9 cellular contexts compared by ENCODE assay signal in the genomic region with DNA sequence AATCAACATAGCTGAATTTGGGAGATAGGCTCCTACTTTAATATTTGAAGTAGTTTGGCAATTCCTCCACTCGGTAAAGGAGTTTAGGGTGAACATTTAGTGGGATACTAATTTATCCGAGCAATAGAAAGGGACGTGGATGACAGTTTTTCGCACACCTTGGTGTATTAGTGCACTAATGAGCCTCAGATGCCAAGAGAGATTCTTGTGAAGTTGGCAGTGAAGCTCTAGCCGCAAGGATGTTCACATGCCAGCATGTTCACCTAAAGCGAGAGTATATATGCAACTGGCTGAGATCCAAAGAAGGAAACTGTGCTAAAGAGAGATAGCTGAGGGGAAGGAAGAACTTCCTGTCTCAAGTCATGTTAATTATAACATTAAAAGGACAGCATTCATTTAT. TPM values are rescaled to one million over a fixed set of nuclear protein-coding genes. Genes with fewer than 3 reads are reported as not detected.
A peak's percentile ranks its signal among the peaks of the same experiment; 100 is the strongest.
DNase-seq lines count a peak whose midpoint lies in the region; ATAC-seq, FAIRE-seq and TF ChIP-seq lines count a peak whose summit lies in the region.
"Had no signal": no experiment of that assay in that cellular context is flagged by ENCODE, and none has a peak within 500 bp of the region (broad histone marks: within the 10 kb centered on the region; RNA-seq: fewer than 3 reads in every experiment).

No MANE protein-coding gene starts in this region.

- H3K4me1 Mint-ChIP-seq in T-helper 17 cell = peaks cover 66% of the 10 kb centered on the region

- TF ChIP-seq CTCF in endothelial cell of umbilical vein (IDR thresholded peaks at IDR 0.05; ENCODE audit: extremely low read depth in 1 of 2, insufficient read depth in 1 of 2, low read depth in 1 of 2, low read length in 2 of 2) = no peak
- no peak for TF ChIP-seq CTCF in upper lobe of left lung (IDR thresholded peaks at IDR 0.05)

- H3K27ac Mint-ChIP-seq in T-helper 17 cell = peak overlapping the region; percentile 90

- H3K27ac ChIP-seq in endothelial cell of umbilical vein (ENCODE audit: insufficient read depth, low read depth, low read length) (peak overlapping the region; percentile 90), upper lobe of left lung (peak overlapping the region; percentile 9 to 75 (median 52)), aorta (ENCODE audit: low read depth in 1 of 2, low read length in 2 of 2) (peak overlapping the region in 1 of 2 donors; percentile 3), substantia nigra (ENCODE audit: low read depth, low read length, poor library complexity, severe bottlenecking) (no peak overlapping the region)

- TF ChIP-seq POLR2A in endothelial cell of umbilical vein (IDR thresholded peaks at IDR 0.05; ENCODE audit: low read depth, low read length) = peak; percentile 41
- TF ChIP-seq POLR2A in upper lobe of left lung (IDR thresholded peaks at IDR 0.05) = no peak

- BruUV-seq in endothelial cell of umbilical vein (replicated peaks; lab: Mats Ljungman, UMichigan) = TSS peak; percentile 63

- no peaks in the 10 kb centered on the region for H3K27me3 Mint-ChIP-seq in T-helper 17 cell

- H2AFZ ChIP-seq in endothelial cell of umbilical vein (ENCODE audit: low read depth, low read length) = no peak overlapping the region

- DNase-seq in left cardiac atrium (no peak), cardiac septum (ENCODE audit: low spot score) (no peak), T-helper 17 cell (no peak), endothelial cell of umbilical vein (ENCODE audit: low read depth, low spot score) (peak; percentile 89), upper lobe of left lung (no peak), aorta (no peak), substantia nigra (lab: John Stamatoyannopoulos, UW) (no peak)
- DNase-seq: NCI-H1105 treated with DMSO at 0.1 percent for 48 hours had no signal

- no peaks in the 10 kb centered on the region for H4K20me1 ChIP-seq in endothelial cell of umbilical vein (replicated peaks; ENCODE audit: control insufficient read depth, extremely low read depth, insufficient read depth, low read length)

- no peak for TF ChIP-seq EP300 in upper lobe of left lung (IDR thresholded peaks at IDR 0.05)

- H3K4me2 ChIP-seq in endothelial cell of umbilical vein (ENCODE audit: insufficient read depth, low read length) = peak overlapping the region; percentile 64

- 50 to 54% methylated on average over 6 of the region's 6 CpGs for WGBS in upper lobe of left lung, 2 donors
- WGBS in aorta, 2 donors = 84 to 87% methylated on average over 6 of the region's 6 CpGs

- POLR2A ChIA-PET in endothelial cell of umbilical vein (lab: Charles Lee) = interaction anchor here (1.2 kb wide), 1 partner anchor 59 kb away, joined by 5 read pairs; a partner anchor contains a TSS

- CTCF ChIA-PET in endothelial cell of umbilical vein (lab: Charles Lee) = interaction anchor here (1.2 to 3.4 kb wide), 6 partner anchors 10 to 622 kb away, joined by 3 to 14 read pairs (median 9); no protein-coding TSS in a partner anchor

- H3K4me1 ChIP-seq in endothelial cell of umbilical vein (ENCODE audit: control insufficient read depth, extremely low read depth, insufficient read depth, low read length) (peaks cover 79% of the 10 kb centered on the region), upper lobe of left lung (peaks cover 55 to 71% (median 65%) of the 10 kb centered on the region in 4 donors), aorta (ENCODE audit: control insufficient read depth in 1 of 2, insufficient read depth in 2 of 2, low read length in 2 of 2) (peaks cover 6 to 11% of the 10 kb centered on the region in 2 donors)

- intact Hi-C loops in left cardiac atrium (cut with DNase I) = no loop called here
- intact Hi-C loops in cardiac septum (cut with DNase I) = loop anchor here (10.0 kb wide), 1 partner anchor 60 kb away; a partner anchor contains a TSS
- intact Hi-C loops in endothelial cell of umbilical vein (cut with micrococcal nuclease) = loop anchor here (1.0 kb wide), 1 partner anchor 28 kb away; no protein-coding TSS in a partner anchor
- intact Hi-C loops in aorta (cut with DNase I) = loop anchor here in 1 of 2 donors (5.0 kb wide), 1 partner anchor 58 kb away; a partner anchor contains a TSS

- dilution Hi-C loops in endothelial cell of umbilical vein (cut with MboI; ENCODE audit: extremely low pct_ligation_motif_present, low sequenced_read_pairs) = no loop called here

- H3K9me1 ChIP-seq in endothelial cell of umbilical vein (replicated peaks; ENCODE audit: control insufficient read depth, extremely low read depth, insufficient read depth, low read length) = no peaks in the 10 kb centered on the region

- no peak overlapping the region for H3K4me3 ChIP-seq in endothelial cell of umbilical vein (replicated peaks in 1 of 3; ENCODE audit: insufficient read depth in 1 of 3, low read depth in 1 of 3, low read length in 3 of 3)
- H3K4me3 ChIP-seq in upper lobe of left lung = no peak overlapping the region
- H3K4me3 ChIP-seq in aorta (ENCODE audit: low read length in 2 of 2) = no peak overlapping the region

- peaks cover 77% of the 10 kb centered on the region for H3K79me2 ChIP-seq in endothelial cell of umbilical vein (ENCODE audit: control insufficient read depth, insufficient read depth, low read length)

- peak; percentile 82 for FAIRE-seq in endothelial cell of umbilical vein (lab: Jason Lieb, UNC)

- no peaks in the 10 kb centered on the region for H3K27me3 ChIP-seq in endothelial cell of umbilical vein (ENCODE audit: control insufficient read depth in 2 of 2, insufficient read depth in 2 of 2, low read length in 2 of 2)
- no peaks in the 10 kb centered on the region for H3K27me3 ChIP-seq in upper lobe of left lung
- H3K27me3 ChIP-seq in aorta (ENCODE audit: control insufficient read depth in 1 of 2, insufficient read depth in 2 of 2, low read length in 1 of 2) = no peaks in the 10 kb centered on the region

- H3K36me3 ChIP-seq in endothelial cell of umbilical vein (ENCODE audit: control insufficient read depth in 2 of 2, extremely low read depth in 1 of 2, insufficient read depth in 2 of 2, low read length in 2 of 2) = peaks cover 6 to 39% of the 10 kb centered on the region in 2 experiments
- peaks cover 7 to 42% (median 15%) of the 10 kb centered on the region in 4 donors for H3K36me3 ChIP-seq in upper lobe of left lung
- peaks cover 0 to 5% of the 10 kb centered on the region in 2 donors for H3K36me3 ChIP-seq in aorta (ENCODE audit: control insufficient read depth in 1 of 2, insufficient read depth in 2 of 2, low read length in 1 of 2)

- peaks cover 6% of the 10 kb centered on the region for H3K36me3 Mint-ChIP-seq in T-helper 17 cell (ENCODE audit: low read depth)

- peak; percentile 19 to 25 for ATAC-seq in left cardiac atrium
- ATAC-seq in T-helper 17 cell = peak; percentile 72
- ATAC-seq in upper lobe of left lung (ENCODE audit: low FRiP score in 2 of 2) = peak in 1 of 2 donors; percentile 26
- ATAC-seq in aorta (ENCODE audit: low FRiP score) = no peak
- no peak for ATAC-seq in GM19463 (IDR thresholded peaks at IDR 0.05; ENCODE audit: unreplicated experiment)

- H3K4me3 Mint-ChIP-seq in T-helper 17 cell = peak overlapping the region; percentile 63

- peak overlapping the region; percentile 64 for H3K9ac ChIP-seq in endothelial cell of umbilical vein (replicated peaks; ENCODE audit: extremely low read depth, insufficient read depth, low read length)

- H3K9me3 ChIP-seq in T-helper 17 cell (ENCODE audit: control insufficient read depth, low read length, poor library complexity, severe bottlenecking) = no peaks in the 10 kb centered on the region
- no peaks in the 10 kb centered on the region for H3K9me3 ChIP-seq in endothelial cell of umbilical vein (replicated peaks; ENCODE audit: control insufficient read depth, insufficient read depth, low read length)
- no peaks in the 10 kb centered on the region for H3K9me3 ChIP-seq in upper lobe of left lung
- no peaks in the 10 kb centered on the region for H3K9me3 ChIP-seq in aorta (ENCODE audit: control insufficient read depth, low read length)

TF ChIP-seq in endothelial cell of umbilical vein, 7 proteins besides CTCF, POLR2A, EP300 and RAD21:
- TF ChIP-seq GATA2 (IDR thresholded peaks at IDR 0.05; ENCODE audit: insufficient read depth, insufficient read length, low read depth, low read length) (peak; percentile 87), MYC (IDR thresholded peaks at IDR 0.05; ENCODE audit: low read depth, low read length) (no peak), POLR2AphosphoS5 (IDR thresholded peaks at IDR 0.05; ENCODE audit: insufficient read depth, low read depth, low read length) (peak; percentile 41), JUN (IDR thresholded peaks at IDR 0.05; ENCODE audit: borderline replicate concordance, insufficient read depth, insufficient read length, low read depth) (peak; percentile 31)

RNA-seq across cellular contexts. Expression of a gene that starts 58.5 kb away (rescaled TPM):
- 100 to 1,000 TPM; 234 to 243 TPM for total RNA-seq in left cardiac atrium
- 66.7 TPM for total RNA-seq in cardiac septum
- 10 to 100 TPM; 58.4 to 74.5 TPM for total RNA-seq in T-helper 17 cell
- 250 and 259 TPM in 2 replicates for total RNA-seq in endothelial cell of umbilical vein
- polyA plus RNA-seq in endothelial cell of umbilical vein = 203 and 227 TPM in 2 replicates
- 180 and 183 TPM in 2 replicates for polyA plus RNA-seq in endothelial cell of umbilical vein (2011; cell fraction: cytosol; rRNA removed)
- 156 and 180 TPM in 2 replicates for polyA plus RNA-seq in endothelial cell of umbilical vein (2011; cell fraction: nucleus; rRNA removed)
- polyA plus RNA-seq in endothelial cell of umbilical vein (2012) = 157 and 193 TPM in 2 replicates
- polyA minus RNA-seq in endothelial cell of umbilical vein = 448 and 461 TPM in 2 replicates
- 8.2 TPM for polyA minus RNA-seq in endothelial cell of umbilical vein (2011; cell fraction: cytosol; rRNA and poly(A)+ RNA removed)
- 268 and 339 TPM in 2 replicates for polyA minus RNA-seq in endothelial cell of umbilical vein (2011; cell fraction: nucleus; rRNA and poly(A)+ RNA removed)
- total RNA-seq in upper lobe of left lung = 100 to 1,000 TPM in 5 of 6 donors, 10 to 100 TPM in 1; 82.8 to 385 (median 285) TPM
- total RNA-seq in aorta = 100 to 1,000 TPM; 279 to 303 TPM
- polyA plus RNA-seq in aorta = 100 to 1,000 TPM in 1 of 2 donors, 10 to 100 TPM in 1; 57.3 to 153 TPM

Comparison
In these comparisons a context has a peak if more than half of its experiments do, and no peak if none do; other contexts are left out.
1. intact Hi-C loops: an anchor here in cardiac septum (10.0 kb wide) and endothelial cell of umbilical vein (1.0 kb wide); none called in left cardiac atrium.
2. ATAC-seq: peak in left cardiac atrium (2 of 2) and T-helper 17 cell (single experiment); none in aorta (single experiment) and GM19463 (single experiment).